In the genomic region with DNA sequence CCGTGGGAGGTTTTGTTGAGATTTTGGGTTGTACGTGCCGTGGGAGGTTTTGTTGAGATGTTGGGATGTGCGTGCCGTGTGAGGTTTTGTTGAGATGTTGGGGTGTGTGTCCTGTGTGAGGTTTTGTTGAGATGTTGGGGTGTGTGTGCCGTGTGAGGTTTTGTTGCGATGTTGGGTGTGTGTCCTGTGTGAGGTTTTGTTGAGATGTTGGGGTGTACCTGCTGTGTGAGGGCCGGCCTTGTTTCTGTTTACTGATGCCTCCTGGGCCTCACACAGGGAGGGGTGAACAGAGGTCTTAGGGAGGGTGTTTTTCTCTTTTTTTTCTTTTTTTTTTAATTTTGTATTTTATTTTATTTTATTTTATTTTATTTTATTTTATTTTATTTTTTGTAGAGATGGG, we compare ENCODE assay signal across 15 cellular contexts.
"Had no signal": no experiment of that assay in that cellular context is flagged by ENCODE, and none has a peak within 500 bp of the region (broad histone marks: within the 10 kb centered on the region; RNA-seq: fewer than 3 reads in every experiment).

No MANE protein-coding gene starts in this region.

- H3K27me3 ChIP-seq: dorsolateral prefrontal cortex, pancreas, tibial artery had no signal

- H3K9me3 ChIP-seq: mucosa of descending colon, pancreas, tibial artery had no signal

- DNase-seq: activated CD4-positive, alpha-beta T cell treated with anti-CD3 and anti-CD28 coated beads, Interleukin-2, amount 50 U/mL, for 4 hours; activated CD4-positive, CD25-positive, alpha-beta regulatory T cell treated with anti-CD3 and anti-CD28 coated beads, Interleukin-2, amount 50 U/mL, for 72 hours; activated naive CD4-positive, alpha-beta T cell treated with anti-CD3 and anti-CD28 coated beads for 36 hours; activated naive CD8-positive, alpha-beta T cell treated with anti-CD3 and anti-CD28 coated beads, Interleukin-2, amount 50 U/mL, for 24 hours; activated T-cell treated with anti-CD3 and anti-CD28 coated beads for 4 hours; erythroblast; naive thymus-derived CD4-positive, alpha-beta T cell; stimulated activated CD4-positive, alpha-beta T cell treated with anti-CD3 and anti-CD28 coated beads, Interleukin-15, amount 100 ng/mL, for 24 hours; stimulated activated CD4-positive, alpha-beta T cell treated with anti-CD3 and anti-CD28 coated beads, Interleukin-4, amount 100 ng/mL, for 1 hour; stimulated activated naive CD4-positive, alpha-beta T cell; T-helper 9 cell; tibial artery had no signal

- H3K4me3 ChIP-seq: mucosa of descending colon, pancreas had no signal

- H3K36me3 ChIP-seq: pancreas, tibial artery had no signal
